1 cellular context compared by ENCODE assay signal in the genomic region with DNA sequence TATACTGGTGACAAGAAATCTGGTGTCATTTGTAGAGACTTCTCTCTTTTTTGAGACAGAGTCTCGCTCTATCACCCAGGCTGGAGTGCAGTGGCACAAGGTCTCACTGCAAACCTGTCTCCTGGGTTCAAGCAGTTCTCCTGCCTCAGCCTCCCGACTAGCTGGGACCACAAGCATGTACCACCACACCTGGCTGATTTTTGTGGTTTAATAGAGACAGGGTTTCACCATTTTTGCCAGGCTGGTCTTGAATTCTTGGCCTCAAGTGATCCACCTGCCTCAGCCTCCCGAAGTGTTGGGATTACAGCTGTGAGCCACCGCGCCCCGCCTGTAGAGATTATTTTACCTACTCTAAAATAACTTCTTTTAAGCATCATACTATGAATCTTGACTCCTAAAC.
TF ChIP-seq lines count a peak whose summit lies in the region.

No MANE protein-coding gene starts in this region.

TF ChIP-seq in HepG2, 621 proteins besides CTCF, POLR2A, EP300 and RAD21:
- TF ChIP-seq RBFOX2 (IDR thresholded peaks at IDR 0.05; ENCODE audit: low read depth, low read length): 0 out of 2 replicates have a peak, but pooled peaks have one; percentile 22
- TF ChIP-seq ZFP1 (CRISPR knock-in tag; IDR thresholded peaks at IDR 0.05): no peak
